In the genomic region with DNA sequence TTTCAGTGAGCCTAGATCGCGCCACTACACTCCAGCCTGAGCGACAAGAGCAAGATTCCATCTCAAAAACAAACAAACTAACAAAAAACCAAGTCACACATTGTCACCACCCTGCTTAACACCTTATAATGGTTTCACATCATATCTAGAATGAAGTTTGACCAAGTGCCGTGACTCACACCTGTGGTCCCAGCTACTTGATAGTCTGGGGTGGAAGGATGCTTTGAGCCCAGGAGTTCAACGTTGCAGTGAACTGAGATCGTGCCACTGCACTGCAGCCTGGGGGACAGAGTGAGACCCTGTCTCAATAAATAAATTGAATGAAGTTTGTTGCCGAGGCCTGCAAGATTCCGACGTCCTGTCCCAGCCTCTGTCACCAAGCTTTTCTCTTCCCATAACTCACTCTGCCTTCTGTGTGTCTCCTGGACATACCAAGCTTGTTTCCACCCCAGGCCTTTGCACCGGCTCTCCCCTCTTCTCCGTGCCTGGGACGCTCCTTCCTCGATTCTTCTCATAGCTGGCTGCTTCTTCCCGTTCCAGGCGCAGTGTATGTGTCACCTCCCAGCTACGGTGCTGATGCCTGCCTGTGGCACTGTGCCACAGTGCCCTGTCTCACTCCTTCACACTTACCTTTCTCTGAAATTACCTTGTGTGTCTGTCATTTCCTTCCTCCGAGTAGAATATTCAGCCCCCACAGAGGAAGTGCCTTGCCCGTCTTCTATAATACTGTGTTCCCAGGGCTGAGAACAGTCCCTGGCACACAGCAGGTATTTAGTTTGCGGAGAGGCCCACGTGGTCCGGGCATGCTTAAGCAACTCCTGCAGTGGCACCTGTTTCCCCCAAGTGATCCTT, we compare ENCODE assay signal across 8 cellular contexts. TPM values are rescaled to one million over a fixed set of nuclear protein-coding genes. Genes with fewer than 3 reads are reported as not detected.
A peak's percentile ranks its signal among the peaks of the same experiment; 100 is the strongest.
DNase-seq lines count a peak whose midpoint lies in the region; ATAC-seq and TF ChIP-seq lines count a peak whose summit lies in the region.

No MANE protein-coding gene starts in this region.

- no peak overlapping the region for H3K4me3 ChIP-seq in esophagus squamous epithelium

- peaks cover 20 to 51% (median 23%) of the 10 kb centered on the region in 3 donors for H3K4me1 ChIP-seq in esophagus squamous epithelium

- peak; percentile 19 for DNase-seq in NK-92 treated with Interleukin-12 subunit alpha and Interleukin-12 subunit beta, amount 100 ng/mL, for 24 hours (lab: John Stamatoyannopoulos, UW)
- DNase-seq in NK-92 (lab: John Stamatoyannopoulos, UW; ENCODE audit: unreplicated experiment) = no peak
- DNase-seq in activated CD4-positive, alpha-beta T cell treated with anti-CD3 and anti-CD28 coated beads for 1 hour = peak; percentile 26
- DNase-seq in esophagus squamous epithelium (lab: John Stamatoyannopoulos, UW) = no peak
- no peak for DNase-seq in GM20000 (ENCODE audit: low spot score)
- DNase-seq in GF-D8 (lab: John Stamatoyannopoulos, UW) = no peak
- no peak for DNase-seq in DMS 273 treated with DMSO at 0.1 percent for 48 hours (lab: John Stamatoyannopoulos, UW)

- no peaks in the 10 kb centered on the region for H3K9me3 ChIP-seq in esophagus squamous epithelium

- H3K27ac Mint-ChIP-seq in stimulated activated memory B cell treated with anti-CD40 and anti-IgM and Interleukin-4, amounts not matched to agents 10 μg/mL and 1 μg/mL and 100 μg/mL, for 72 hours = peak overlapping the region; percentile 4

- no peaks in the 10 kb centered on the region for H3K9me3 Mint-ChIP-seq in stimulated activated memory B cell treated with anti-CD40 and anti-IgM and Interleukin-4, amounts not matched to agents 10 μg/mL and 1 μg/mL and 100 μg/mL, for 72 hours

- no peak for TF ChIP-seq POLR2A in esophagus squamous epithelium (IDR thresholded peaks at IDR 0.05)

- 46 to 51% methylated on average over 18 of the region's 21 CpGs for WGBS in esophagus squamous epithelium, 2 donors

- H3K4me1 Mint-ChIP-seq in stimulated activated memory B cell treated with anti-CD40 and anti-IgM and Interleukin-4, amounts not matched to agents 10 μg/mL and 1 μg/mL and 100 μg/mL, for 72 hours = peaks cover 31% of the 10 kb centered on the region

- no peak overlapping the region for H3K4me3 Mint-ChIP-seq in stimulated activated memory B cell treated with anti-CD40 and anti-IgM and Interleukin-4, amounts not matched to agents 10 μg/mL and 1 μg/mL and 100 μg/mL, for 72 hours

- no peak for ATAC-seq in stimulated activated memory B cell treated with anti-CD40 and anti-IgM and Interleukin-4, amounts not matched to agents 10 μg/mL and 1 μg/mL and 100 μg/mL, for 72 hours

- intact Hi-C loops in esophagus squamous epithelium (cut with DNase I) = loop anchor here (5.0 kb wide), 1 partner anchor 189 kb away; no protein-coding TSS in a partner anchor

- H3K27me3 Mint-ChIP-seq in stimulated activated memory B cell treated with anti-CD40 and anti-IgM and Interleukin-4, amounts not matched to agents 10 μg/mL and 1 μg/mL and 100 μg/mL, for 72 hours = no peaks in the 10 kb centered on the region

- H3K36me3 ChIP-seq in esophagus squamous epithelium = no peaks in the 10 kb centered on the region

- H3K27ac ChIP-seq in esophagus squamous epithelium = peak overlapping the region; percentile 17 to 71 (median 60)

- H3K36me3 Mint-ChIP-seq in stimulated activated memory B cell treated with anti-CD40 and anti-IgM and Interleukin-4, amounts not matched to agents 10 μg/mL and 1 μg/mL and 100 μg/mL, for 72 hours = no peaks in the 10 kb centered on the region

- TF ChIP-seq CTCF in esophagus squamous epithelium (IDR thresholded peaks at IDR 0.05) (no peak), GM20000 (IDR thresholded peaks at IDR 0.05; ENCODE audit: extremely low read depth, missing control alignments) (no peak)

- H3K27me3 ChIP-seq in esophagus squamous epithelium = no peaks in the 10 kb centered on the region

RNA-seq across cellular contexts. Expression of a gene that starts 3.8 kb away (rescaled TPM):
- total RNA-seq in esophagus squamous epithelium = 10 to 100 TPM; 19.7 to 34.5 (median 24.5) TPM

RNA-seq across cellular contexts. Expression of a gene that starts 23.6 kb away (rescaled TPM):
- 10 to 100 TPM; 24.4 to 53.8 (median 28.3) TPM for total RNA-seq in esophagus squamous epithelium

Comparison
In these comparisons a context has a peak if more than half of its experiments do, and no peak if none do; other contexts are left out.
1. DNase-seq: peak in NK-92 treated with Interleukin-12 subunit alpha and Interleukin-12 subunit beta, amount 100 ng/mL, for 24 hours (single experiment) and activated CD4-positive, alpha-beta T cell treated with anti-CD3 and anti-CD28 coated beads for 1 hour (single experiment); none in NK-92 (single experiment), esophagus squamous epithelium (single experiment), GM20000 (single experiment), GF-D8 (single experiment) and DMS 273 treated with DMSO at 0.1 percent for 48 hours (single experiment).